In the genomic region with DNA sequence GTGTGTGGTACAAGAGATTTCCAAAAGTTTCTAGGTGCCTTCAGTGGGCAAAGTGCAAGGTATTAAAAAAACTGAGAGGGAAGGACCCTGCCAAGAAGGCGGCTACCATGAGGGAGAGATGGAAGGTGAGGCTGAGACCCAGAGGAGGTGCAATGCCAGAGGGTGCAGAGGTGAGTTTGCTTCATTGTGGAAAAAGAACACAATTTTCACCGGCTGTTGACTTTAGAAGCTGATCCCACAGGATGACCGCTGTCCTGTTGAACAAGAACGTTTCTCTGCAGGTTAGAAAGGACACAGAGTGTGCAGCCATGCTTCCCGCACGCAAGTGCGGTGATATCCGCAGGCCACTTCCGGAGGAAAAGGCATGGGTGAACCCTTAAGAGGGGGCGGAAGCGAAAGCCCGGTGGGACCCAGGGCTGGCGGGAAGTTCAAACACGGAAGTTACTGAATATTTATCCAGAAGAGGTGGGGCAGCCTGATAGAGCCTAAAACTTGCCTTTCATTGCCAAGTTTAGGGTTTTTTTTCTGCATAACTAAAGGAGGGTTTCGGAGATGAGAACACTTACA, we compare ENCODE assay signal across 10 cellular contexts. TPM values are rescaled to one million over a fixed set of nuclear protein-coding genes. Genes with fewer than 3 reads are reported as not detected.
A peak's percentile ranks its signal among the peaks of the same experiment; 100 is the strongest.
DNase-seq lines count a peak whose midpoint lies in the region; ATAC-seq and TF ChIP-seq lines count a peak whose summit lies in the region.
"Had no signal": no experiment of that assay in that cellular context is flagged by ENCODE, and none has a peak within 500 bp of the region (broad histone marks: within the 10 kb centered on the region; RNA-seq: fewer than 3 reads in every experiment).

No MANE protein-coding gene starts in this region.

- no peak for TF ChIP-seq EP300 in SK-N-SH (IDR thresholded peaks at IDR 0.05; ENCODE audit: borderline replicate concordance in 1 of 2, low read depth in 1 of 2, low read length in 1 of 2)

- no peaks in the 10 kb centered on the region for H3K9me2 ChIP-seq in SK-N-SH

- H3K4me3 ChIP-seq in SK-N-SH (ENCODE audit: low read depth in 2 of 2, low read length in 1 of 2), result no peak overlapping the region
- H3K4me3 ChIP-seq: esophagus squamous epithelium, K562 had no signal

- H3K9me3 Mint-ChIP-seq in dendritic cell treated with granulocyte-macrophage colony-stimulating factor and Interleukin-4, amounts not matched to agents 40 ng/mL and 50 ng/mL, for 4 days, result peaks cover 7% of the 10 kb centered on the region
- peaks cover 7% of the 10 kb centered on the region for H3K9me3 Mint-ChIP-seq in chondrocyte (ENCODE audit: low read depth)
- H3K9me3 Mint-ChIP-seq: activated naive CD4-positive, alpha-beta T cell treated with anti-CD3 and anti-CD28 coated beads for 36 hours had no signal

- H3F3A ChIP-seq in SK-N-SH (replicated peaks; ENCODE audit: insufficient read depth), result no peaks in the 10 kb centered on the region

- peaks cover 28 to 47% of the 10 kb centered on the region in 2 experiments for H3K36me3 ChIP-seq in SK-N-SH (replicated peaks in 1 of 2; ENCODE audit: control insufficient read depth in 1 of 2, insufficient read depth in 2 of 2, low read length in 1 of 2)

- DNase-seq in chondrocyte (ENCODE audit: low spot score), result no peak
- DNase-seq in SK-N-SH, result no peak
- DNase-seq in DMS153 (lab: John Stamatoyannopoulos, UW), result no peak
- DNase-seq: esophagus squamous epithelium had no signal

- intact Hi-C loops in dendritic cell treated with granulocyte-macrophage colony-stimulating factor and Interleukin-4, amounts not matched to agents 40 ng/mL and 50 ng/mL, for 4 days (cut with micrococcal nuclease), result no loop called here

- peak overlapping the region; percentile 34 for H3K27ac Mint-ChIP-seq in dendritic cell treated with granulocyte-macrophage colony-stimulating factor and Interleukin-4, amounts not matched to agents 40 ng/mL and 50 ng/mL, for 4 days
- no peak overlapping the region for H3K27ac Mint-ChIP-seq in chondrocyte (ENCODE audit: unreplicated experiment)

- no peak for TF ChIP-seq RAD21 in SK-N-SH (IDR thresholded peaks at IDR 0.05; ENCODE audit: low read length)

- POLR2A ChIA-PET in SK-N-SH (lab: Yijun Ruan, JAX), result no interaction called here

- 90% methylated on average over 15 of the region's 15 CpGs for WGBS in SK-N-SH (ENCODE audit: low lambda C conversion rate)

- no peak overlapping the region for H3K27ac ChIP-seq in SK-N-SH (ENCODE audit: low read depth in 2 of 2, low read length in 1 of 2)
- H3K27ac ChIP-seq: esophagus squamous epithelium had no signal

- TF ChIP-seq CTCF in chondrocyte (IDR thresholded peaks at IDR 0.05), result no peak
- TF ChIP-seq CTCF in SK-N-SH (IDR thresholded peaks at IDR 0.05), result no peak

- CTCF ChIA-PET in SK-N-SH (lab: Yijun Ruan, JAX), result interaction anchor here (1.0 kb wide), 1 partner anchor 10 kb away, joined by 4 read pairs; no protein-coding TSS in a partner anchor

- peaks cover 76% of the 10 kb centered on the region for H3K36me3 Mint-ChIP-seq in dendritic cell treated with granulocyte-macrophage colony-stimulating factor and Interleukin-4, amounts not matched to agents 40 ng/mL and 50 ng/mL, for 4 days (ENCODE audit: low read depth)
- peaks cover 31% of the 10 kb centered on the region for H3K36me3 Mint-ChIP-seq in chondrocyte (ENCODE audit: low read depth)

- no peaks in the 10 kb centered on the region for H3K4me1 ChIP-seq in SK-N-SH (ENCODE audit: control insufficient read depth in 1 of 2, insufficient read depth in 2 of 2, low read depth in 1 of 2, low read length in 1 of 2)
- H3K4me1 ChIP-seq: esophagus squamous epithelium had no signal

- H3K4me1 Mint-ChIP-seq in dendritic cell treated with granulocyte-macrophage colony-stimulating factor and Interleukin-4, amounts not matched to agents 40 ng/mL and 50 ng/mL, for 4 days (ENCODE audit: low read depth), result peaks cover 35% of the 10 kb centered on the region
- H3K4me1 Mint-ChIP-seq in chondrocyte (ENCODE audit: low read depth), result no peaks in the 10 kb centered on the region

- H3K4me2 ChIP-seq in SK-N-SH, result no peak overlapping the region

- H3K9ac ChIP-seq in SK-N-SH, result no peak overlapping the region

- H3K27me3 ChIP-seq in SK-N-SH (ENCODE audit: insufficient read depth), result no peaks in the 10 kb centered on the region
- H3K27me3 ChIP-seq: esophagus squamous epithelium had no signal

- ATAC-seq in GM18519 (IDR thresholded peaks at IDR 0.05; ENCODE audit: low FRiP score, unreplicated experiment), result peak; percentile 37
- peak; percentile 44 for ATAC-seq in GM21367 (IDR thresholded peaks at IDR 0.05; ENCODE audit: unreplicated experiment)
- peak; percentile 49 for ATAC-seq in HG03354 (IDR thresholded peaks at IDR 0.05; ENCODE audit: poor library complexity, severe bottlenecking, unreplicated experiment)

- no peaks in the 10 kb centered on the region for H4K20me1 ChIP-seq in SK-N-SH (ENCODE audit: insufficient read depth)

- H3K4me3 Mint-ChIP-seq in dendritic cell treated with granulocyte-macrophage colony-stimulating factor and Interleukin-4, amounts not matched to agents 40 ng/mL and 50 ng/mL, for 4 days, result no peak overlapping the region
- no peak overlapping the region for H3K4me3 Mint-ChIP-seq in chondrocyte (ENCODE audit: unreplicated experiment)
- H3K4me3 Mint-ChIP-seq: activated naive CD4-positive, alpha-beta T cell treated with anti-CD3 and anti-CD28 coated beads for 36 hours had no signal

- H3K9me3 ChIP-seq in SK-N-SH, result no peaks in the 10 kb centered on the region; the same call in 1 of the 2 replicates

- H3K27me3 Mint-ChIP-seq in dendritic cell treated with granulocyte-macrophage colony-stimulating factor and Interleukin-4, amounts not matched to agents 40 ng/mL and 50 ng/mL, for 4 days, result no peaks in the 10 kb centered on the region
- H3K27me3 Mint-ChIP-seq in chondrocyte (ENCODE audit: low read depth), result no peaks in the 10 kb centered on the region

- no peaks in the 10 kb centered on the region for H3K79me2 ChIP-seq in SK-N-SH (ENCODE audit: insufficient read depth)

- H2AFZ ChIP-seq in SK-N-SH (ENCODE audit: low read depth), result no peak overlapping the region

TF ChIP-seq in SK-N-SH, 30 proteins besides CTCF, POLR2A, EP300 and RAD21:
- TF ChIP-seq JUND (IDR thresholded peaks at IDR 0.05) (no peak), GABPA (IDR thresholded peaks at IDR 0.05; ENCODE audit: low read depth) (no peak), NRF1 (IDR thresholded peaks at IDR 0.05; ENCODE audit: low read depth, low read length) (no peak), POLR2AphosphoS5 (IDR thresholded peaks at IDR 0.05; ENCODE audit: low read depth, low read length) (no peak), FOXM1 (IDR thresholded peaks at IDR 0.05; ENCODE audit: low read depth) (no peak), EZH2phosphoT487 (IDR thresholded peaks at IDR 0.05; ENCODE audit: borderline replicate concordance, low read depth) (no peak), FOSL2 (IDR thresholded peaks at IDR 0.05; ENCODE audit: borderline replicate concordance, low read depth) (no peak), TCF12 (IDR thresholded peaks at IDR 0.05) (no peak), NFIC (IDR thresholded peaks at IDR 0.05; ENCODE audit: borderline replicate concordance) (no peak)
- TF ChIP-seq, protein P1, sequence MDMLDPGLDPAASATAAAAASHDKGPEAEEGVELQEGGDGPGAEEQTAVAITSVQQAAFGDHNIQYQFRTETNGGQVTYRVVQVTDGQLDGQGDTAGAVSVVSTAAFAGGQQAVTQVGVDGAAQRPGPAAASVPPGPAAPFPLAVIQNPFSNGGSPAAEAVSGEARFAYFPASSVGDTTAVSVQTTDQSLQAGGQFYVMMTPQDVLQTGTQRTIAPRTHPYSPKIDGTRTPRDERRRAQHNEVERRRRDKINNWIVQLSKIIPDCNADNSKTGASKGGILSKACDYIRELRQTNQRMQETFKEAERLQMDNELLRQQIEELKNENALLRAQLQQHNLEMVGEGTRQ (IDR thresholded peaks at IDR 0.05; ENCODE audit: borderline replicate concordance, low read depth, low read length), result no peak

RNA-seq across cellular contexts. Expression of a gene that starts 16.6 kb away (rescaled TPM):
- 11.3 to 13.9 TPM (median 12.9 TPM) in 3 replicates for total RNA-seq in chondrocyte
- 7.0 and 10.4 TPM in 2 replicates for polyA plus RNA-seq in SK-N-SH (2012; rRNA removed)
- 8.5 and 10.9 TPM in 2 replicates for polyA plus RNA-seq in SK-N-SH (2012; cell fraction: cytosol; rRNA removed)
- polyA plus RNA-seq in SK-N-SH (2012; cell fraction: nucleus; rRNA removed), result 13.7 and 16.0 TPM in 2 replicates

RNA-seq across cellular contexts. Expression of a gene that starts 22.3 kb away (rescaled TPM):
- 0.60 TPM in 1 of 3 replicates, not detected in the others for total RNA-seq in chondrocyte
- 0.71 and 0.75 TPM in 2 replicates for polyA plus RNA-seq in SK-N-SH (2012; rRNA removed)
- 0.30 and 0.57 TPM in 2 replicates for polyA plus RNA-seq in SK-N-SH (2012; cell fraction: cytosol; rRNA removed)
- 1.9 and 3.0 TPM in 2 replicates for polyA plus RNA-seq in SK-N-SH (2012; cell fraction: nucleus; rRNA removed)
